In genomic region chr2:28277466-28277865, GRCh38 we compare ENCODE assay signal across 21 cellular contexts.
DNase-seq lines count a peak whose midpoint lies in the region; ATAC-seq and TF ChIP-seq lines count a peak whose summit lies in the region.
"Had no signal": no experiment of that assay in that cellular context is flagged by ENCODE, and none has a peak within 500 bp of the region (broad histone marks: within the 10 kb centered on the region; RNA-seq: fewer than 3 reads in every experiment).

No MANE protein-coding gene starts in this region.

- peak overlapping the region; percentile 20 for H3K27ac Mint-ChIP-seq in chondrocyte (ENCODE audit: unreplicated experiment)
- H3K27ac Mint-ChIP-seq in immature natural killer cell: no peak overlapping the region
- H3K27ac Mint-ChIP-seq: activated naive CD8-positive, alpha-beta T cell treated with anti-CD3 and anti-CD28 coated beads for 36 hours; CD14-positive monocyte had no signal

- no peak for TF ChIP-seq CTCF in chondrocyte (IDR thresholded peaks at IDR 0.05)

- H3K4me1 Mint-ChIP-seq in chondrocyte (ENCODE audit: low read depth) (peaks cover 35% of the 10 kb centered on the region), immature natural killer cell (peaks cover 18 to 24% of the 10 kb centered on the region in 2 donors)

- H3K36me3 Mint-ChIP-seq in chondrocyte (ENCODE audit: low read depth): peaks cover 7% of the 10 kb centered on the region
- peaks cover 11 to 20% (median 20%) of the 10 kb centered on the region in 3 donors for H3K36me3 Mint-ChIP-seq in immature natural killer cell
- H3K36me3 Mint-ChIP-seq: brain had no signal

- DNase-seq in COR-L47 (lab: John Stamatoyannopoulos, UW) (peak; percentile 53), NCI-H1092 (lab: John Stamatoyannopoulos, UW) (peak; percentile 48), NCI-H345 treated with DMSO at 0.1 percent for 48 hours (lab: John Stamatoyannopoulos, UW; ENCODE audit: unreplicated experiment) (peak; percentile 96), chondrocyte (ENCODE audit: low spot score) (no peak), immature natural killer cell (no peak), amniotic stem cell (lab: John Stamatoyannopoulos, UW) (no peak), putamen (ENCODE audit: low spot score) (no peak)
- DNase-seq: activated CD4-positive, CD25-positive, alpha-beta regulatory T cell treated with anti-CD3 and anti-CD28 coated beads, Interleukin-2, amount 50 U/mL, for 72 hours; activated naive CD8-positive, alpha-beta T cell treated with anti-CD3 and anti-CD28 coated beads for 36 hours; foreskin melanocyte; GOT3; left colon; midbrain; MM.1S; OCI-M1; stimulated activated CD4-positive, alpha-beta T cell treated with anti-CD3 and anti-CD28 coated beads, Interleukin-12 subunit alpha, Interleukin-12 subunit beta, amount 100 ng/mL, for 4 hours; T-helper 9 cell; tibial artery had no signal

- H3K27me3 Mint-ChIP-seq in chondrocyte (ENCODE audit: low read depth): no peaks in the 10 kb centered on the region
- peaks cover 0 to 2% (median 0%) of the 10 kb centered on the region in 3 donors for H3K27me3 Mint-ChIP-seq in immature natural killer cell (ENCODE audit: low read depth in 3 of 3)
- H3K27me3 Mint-ChIP-seq: activated naive CD8-positive, alpha-beta T cell treated with anti-CD3 and anti-CD28 coated beads for 36 hours had no signal

- H3K4me3 Mint-ChIP-seq in chondrocyte (ENCODE audit: unreplicated experiment) (no peak overlapping the region), immature natural killer cell (no peak overlapping the region)
- H3K4me3 Mint-ChIP-seq: activated naive CD8-positive, alpha-beta T cell treated with anti-CD3 and anti-CD28 coated beads for 36 hours; brain; CD14-positive monocyte had no signal

- no peak for ATAC-seq in GM21717 (IDR thresholded peaks at IDR 0.05; ENCODE audit: unreplicated experiment)
- ATAC-seq: left colon had no signal

- H3K9me3 Mint-ChIP-seq in chondrocyte (ENCODE audit: low read depth): no peaks in the 10 kb centered on the region
- no peaks in the 10 kb centered on the region for H3K9me3 Mint-ChIP-seq in immature natural killer cell
- H3K9me3 Mint-ChIP-seq: activated naive CD8-positive, alpha-beta T cell treated with anti-CD3 and anti-CD28 coated beads for 36 hours; brain; CD14-positive monocyte had no signal

Comparison
In these comparisons a context has a peak if more than half of its experiments do, and no peak if none do; other contexts are left out.
1. DNase-seq: peak in COR-L47 (single experiment), NCI-H1092 (single experiment) and NCI-H345 treated with DMSO at 0.1 percent for 48 hours (single experiment); none in chondrocyte (single experiment), immature natural killer cell (0 of 3), amniotic stem cell (single experiment) and putamen (single experiment).